ENCODE assay signal across 8 cellular contexts in genomic region chr18:76923485-76924085, GRCh38.
A peak's percentile ranks its signal among the peaks of the same experiment; 100 is the strongest.
DNase-seq lines count a peak whose midpoint lies in the region; ATAC-seq, FAIRE-seq and TF ChIP-seq lines count a peak whose summit lies in the region.

No MANE protein-coding gene starts in this region.

- no peak overlapping the region for H2AFZ ChIP-seq in keratinocyte (ENCODE audit: control insufficient read depth, low read length)

- no peaks in the 10 kb centered on the region for H3K9me3 Mint-ChIP-seq in HFFc6
- H3K9me3 Mint-ChIP-seq in stimulated activated naive B cell treated with anti-CD40 and anti-IgM and Interleukin-4, amounts not matched to agents 10 μg/mL and 1 μg/mL and 100 μg/mL, for 72 hours, result no peaks in the 10 kb centered on the region

- H3K9me1 ChIP-seq in keratinocyte (ENCODE audit: control insufficient read depth, extremely low read depth, insufficient read depth, low read length), result no peaks in the 10 kb centered on the region

- FAIRE-seq in keratinocyte (lab: Jason Lieb, UNC), result no peak

- H3K4me2 ChIP-seq in keratinocyte (ENCODE audit: control insufficient read depth, extremely low read depth, insufficient read depth, low read depth, low read length), result no peak overlapping the region

- no peaks in the 10 kb centered on the region for H4K20me1 ChIP-seq in keratinocyte (ENCODE audit: control insufficient read depth, extremely low read depth, insufficient read depth, low read length)

- no peaks in the 10 kb centered on the region for H3K79me2 ChIP-seq in keratinocyte (ENCODE audit: control insufficient read depth, insufficient read depth, low read length)

- peaks cover 32% of the 10 kb centered on the region for H3K36me3 Mint-ChIP-seq in HFFc6 (ENCODE audit: low read depth)
- peaks cover 51 to 55% of the 10 kb centered on the region in 2 donors for H3K36me3 Mint-ChIP-seq in stimulated activated naive B cell treated with anti-CD40 and anti-IgM and Interleukin-4, amounts not matched to agents 10 μg/mL and 1 μg/mL and 100 μg/mL, for 72 hours

- dilution Hi-C loops in keratinocyte (cut with MboI; ENCODE audit: extremely low pct_ligation_motif_present, low sequenced_read_pairs), result no loop called here

- no peaks in the 10 kb centered on the region for H3K4me1 Mint-ChIP-seq in HFFc6 (ENCODE audit: low read depth)
- peaks cover 10 to 20% of the 10 kb centered on the region in 2 donors for H3K4me1 Mint-ChIP-seq in stimulated activated naive B cell treated with anti-CD40 and anti-IgM and Interleukin-4, amounts not matched to agents 10 μg/mL and 1 μg/mL and 100 μg/mL, for 72 hours

- TF ChIP-seq CTCF in C4-2B (conservative IDR thresholded peaks at IDR 0.05) (peak; percentile 85), HFFc6 (IDR thresholded peaks at IDR 0.05) (peak; percentile 69), WI38 (IDR thresholded peaks at IDR 0.05; ENCODE audit: low read depth, low read length) (peak; percentile 40), keratinocyte (optimal IDR thresholded peaks at IDR 0.05 in 1 of 3, IDR thresholded peaks at IDR 0.05 in 1 of 3, conservative IDR thresholded peaks at IDR 0.05 in 1 of 3; ENCODE audit: extremely low read depth in 1 of 3, insufficient read depth in 2 of 3, low read length in 3 of 3) (peak; percentile 57 to 65 (median 60))

- H3K4me3 Mint-ChIP-seq in HFFc6, result no peak overlapping the region
- no peak overlapping the region for H3K4me3 Mint-ChIP-seq in stimulated activated naive B cell treated with anti-CD40 and anti-IgM and Interleukin-4, amounts not matched to agents 10 μg/mL and 1 μg/mL and 100 μg/mL, for 72 hours

- peaks cover 19 to 32% of the 10 kb centered on the region in 2 experiments for H3K36me3 ChIP-seq in keratinocyte (ENCODE audit: control insufficient read depth in 2 of 2, extremely low read depth in 1 of 2, insufficient read depth in 2 of 2, low read length in 2 of 2)

- H3K27ac Mint-ChIP-seq in HFFc6, result no peak overlapping the region
- no peak overlapping the region for H3K27ac Mint-ChIP-seq in stimulated activated naive B cell treated with anti-CD40 and anti-IgM and Interleukin-4, amounts not matched to agents 10 μg/mL and 1 μg/mL and 100 μg/mL, for 72 hours

- no peaks in the 10 kb centered on the region for H3K9me3 ChIP-seq in keratinocyte (ENCODE audit: control insufficient read depth, low read depth, low read length)

- no peaks in the 10 kb centered on the region for H3K27me3 ChIP-seq in keratinocyte (ENCODE audit: control insufficient read depth, extremely low read depth, insufficient read depth, low read length)

- H3K4me1 ChIP-seq in keratinocyte (ENCODE audit: control insufficient read depth, extremely low read depth, insufficient read depth, low read length), result no peaks in the 10 kb centered on the region

- no peak overlapping the region for H3K9ac ChIP-seq in keratinocyte (ENCODE audit: control insufficient read depth, extremely low read depth, insufficient read depth, low read length)

- ATAC-seq in stimulated activated naive B cell treated with anti-CD40 and anti-IgM and Interleukin-4, amounts not matched to agents 10 μg/mL and 1 μg/mL and 100 μg/mL, for 72 hours (replicated peaks), result no peak
- ATAC-seq in GM21528 (IDR thresholded peaks at IDR 0.05; ENCODE audit: low FRiP score, unreplicated experiment), result no peak
- no peak for ATAC-seq in stimulated activated naive CD8-positive, alpha-beta T cell treated with anti-CD3 and anti-CD28 coated beads, Interleukin-15, Interleukin-2, amounts not matched to agents 100 U/mL and 50 U/mL, for 24 hours

- no peak overlapping the region for H3K4me3 ChIP-seq in WI38 (ENCODE audit: low read depth, low read length)
- no peak overlapping the region for H3K4me3 ChIP-seq in keratinocyte (ENCODE audit: control insufficient read depth in 2 of 3, extremely low read depth in 1 of 3, insufficient read depth in 2 of 3, low read depth in 1 of 3, low read length in 3 of 3)

- H3K27me3 Mint-ChIP-seq in HFFc6 (ENCODE audit: insufficient read depth), result no peaks in the 10 kb centered on the region; the same call in none of the 2 replicates
- H3K27me3 Mint-ChIP-seq in stimulated activated naive B cell treated with anti-CD40 and anti-IgM and Interleukin-4, amounts not matched to agents 10 μg/mL and 1 μg/mL and 100 μg/mL, for 72 hours, result no peaks in the 10 kb centered on the region

- H3K27ac ChIP-seq in C4-2B (no peak overlapping the region), keratinocyte (ENCODE audit: control insufficient read depth, insufficient read depth, low read length) (no peak overlapping the region)

- DNase-seq in HFFc6 (no peak), keratinocyte (ENCODE audit: low read depth, low spot score) (peak; percentile 4), DMS79 treated with DMSO at 0.1 percent for 48 hours (lab: John Stamatoyannopoulos, UW) (no peak)
- no peak for DNase-seq in stimulated activated naive B cell treated with anti-CD40 and anti-IgM and Interleukin-4, amounts not matched to agents 10 μg/mL and 1 μg/mL and 100 μg/mL, for 72 hours
- no peak for DNase-seq in stimulated activated naive CD8-positive, alpha-beta T cell treated with anti-CD3 and anti-CD28 coated beads, Interleukin-15, Interleukin-2, amounts not matched to agents 100 U/mL and 50 U/mL, for 24 hours
